1 cellular context compared by ENCODE assay signal in genomic region chr9:37405350-37405749, GRCh38.
TF ChIP-seq lines count a peak whose summit lies in the region.

No MANE protein-coding gene starts in this region.

TF ChIP-seq in endothelial cell of umbilical vein, 7 proteins besides CTCF, POLR2A, EP300 and RAD21:
- TF ChIP-seq MYC (IDR thresholded peaks at IDR 0.05; ENCODE audit: low read depth, low read length), result no peak
- no peak for TF ChIP-seq JUN (IDR thresholded peaks at IDR 0.05; ENCODE audit: borderline replicate concordance, insufficient read depth, insufficient read length, low read depth)
- TF ChIP-seq MAX (IDR thresholded peaks at IDR 0.05; ENCODE audit: insufficient read depth, insufficient read length), result no peak
- no peak for TF ChIP-seq EZH2 (IDR thresholded peaks at IDR 0.05; ENCODE audit: borderline replicate concordance, low read depth, low read length, severe bottlenecking)
- TF ChIP-seq GATA2 (IDR thresholded peaks at IDR 0.05; ENCODE audit: insufficient read depth, insufficient read length, low read depth, low read length), result no peak
- no peak for TF ChIP-seq POLR2AphosphoS5 (IDR thresholded peaks at IDR 0.05; ENCODE audit: insufficient read depth, low read depth, low read length)
- no peak for TF ChIP-seq FOS (IDR thresholded peaks at IDR 0.05; ENCODE audit: borderline replicate concordance, insufficient read depth, low read length)
